32 cellular contexts compared by ENCODE assay signal in genomic region chr4:40952672-40953071, GRCh38.
"Had no signal": no experiment of that assay in that cellular context is flagged by ENCODE, and none has a peak within 500 bp of the region (broad histone marks: within the 10 kb centered on the region; RNA-seq: fewer than 3 reads in every experiment).

No MANE protein-coding gene starts in this region.

- H3K27me3 ChIP-seq: adrenal gland, cardiac muscle cell, neutrophil, sigmoid colon, suprapubic skin, transverse colon had no signal

- ATAC-seq: activated CD4-positive, CD25-positive, alpha-beta regulatory T cell treated with anti-CD3 and anti-CD28 coated beads, Interleukin-2, amount 50 U/mL, for 24 hours; mucosa of descending colon; SK-N-SH treated with all-trans-retinoic acid at 6 μM for 48 hours; T-helper 17 cell had no signal

- H3K4me3 ChIP-seq: adrenal gland, cardiac muscle cell, lung, mucosa of descending colon, sigmoid colon, suprapubic skin, transverse colon had no signal

- DNase-seq: activated CD4-positive, alpha-beta T cell treated with anti-CD3 and anti-CD28 coated beads for 48 hours; activated CD4-positive, alpha-beta T cell treated with anti-CD3 and anti-CD28 coated beads, Interleukin-2, amount 50 U/mL, for 48 hours; activated CD8-positive, alpha-beta memory T cell treated with anti-CD3 and anti-CD28 coated beads for 24 hours; activated effector memory CD4-positive, alpha-beta T cell treated with Interleukin-2 at 50 U/mL for 16 hours; activated naive CD4-positive, alpha-beta T cell treated with Interleukin-2 at 50 U/mL for 16 hours; activated naive CD8-positive, alpha-beta T cell treated with anti-CD3 and anti-CD28 coated beads for 36 hours; adrenal gland; aorta; dermis blood vessel endothelial cell; effector CD8-positive, alpha-beta T cell; hypothalamus; immature natural killer cell; kidney; mesendoderm; mucosa of descending colon; naive B cell; nephron progenitor cell; sigmoid colon; stimulated activated CD4-positive, alpha-beta T cell treated with anti-CD3 and anti-CD28 coated beads, Interleukin-15, amount 100 ng/mL, for 24 hours; stimulated activated CD4-positive, alpha-beta T cell treated with anti-CD3 and anti-CD28 coated beads, Interleukin-2, amount 100 ng/mL, for 24 hours; stimulated activated naive CD4-positive, alpha-beta T cell; T-helper 17 cell; T1000; transverse colon; WERI-Rb-1 had no signal

- H3K36me3 ChIP-seq: adrenal gland, cardiac muscle cell, neutrophil, sigmoid colon, suprapubic skin, transverse colon, WERI-Rb-1 had no signal

- H3K9me3 ChIP-seq: adrenal gland, mucosa of descending colon, neutrophil, sigmoid colon, suprapubic skin, transverse colon had no signal

- H3K27ac ChIP-seq: epithelial cell of prostate, neutrophil, WERI-Rb-1 had no signal
